Comparison of ENCODE assay signal across 21 cellular contexts in genomic region chr7:369476-369980, GRCh38.
DNase-seq lines count a peak whose midpoint lies in the region; ATAC-seq and TF ChIP-seq lines count a peak whose summit lies in the region.
"Had no signal": no experiment of that assay in that cellular context is flagged by ENCODE, and none has a peak within 500 bp of the region (broad histone marks: within the 10 kb centered on the region; RNA-seq: fewer than 3 reads in every experiment).

No MANE protein-coding gene starts in this region.

- no peaks in the 10 kb centered on the region for H4K20me1 ChIP-seq in BLaER1

- TF ChIP-seq POLR2A in body of pancreas (IDR thresholded peaks at IDR 0.05), result peak in 2 of 3 donors; percentile 6 to 18

- no peak overlapping the region for H3K4me3 Mint-ChIP-seq in activated T-helper 1 cell treated with anti-CD3 and anti-CD28 coated beads, Interleukin-12 subunit alpha, Interleukin-12 subunit beta, Interleukin-2, Interleukin-4 antibody, amounts not matched to agents 30 ng/mL and 10 ng/mL and 1 ng/mL, durations not matched to agents 14 hours and 24 hours and 36 hours
- no peak overlapping the region for H3K4me3 Mint-ChIP-seq in stimulated activated naive CD8-positive, alpha-beta T cell treated with anti-CD3 and anti-CD28 coated beads, Interleukin-15, amount 100 ng/mL, for 72 hours
- H3K4me3 Mint-ChIP-seq: activated CD4-positive, alpha-beta memory T cell treated with anti-CD3 and anti-CD28 coated beads for 36 hours; activated naive CD4-positive, alpha-beta T cell treated with anti-CD3 and anti-CD28 coated beads, Interleukin-2, amount 50 U/mL, for 24 hours; CD4-positive, CD25-positive, alpha-beta regulatory T cell; dendritic cell treated with granulocyte-macrophage colony-stimulating factor and Interleukin-4, amounts not matched to agents 40 ng/mL and 50 ng/mL, for 4 days; IgD-negative memory B cell; mesothelial cell of epicardium; T-helper 1 cell treated with Interleukin-12 subunit alpha and Interleukin-12 subunit beta and Interleukin-4 antibody, amounts not matched to agents 30 μg/mL and 1 μg/mL, for 36 hours had no signal

- H3K27me3 ChIP-seq in BLaER1, result no peaks in the 10 kb centered on the region
- no peaks in the 10 kb centered on the region for H3K27me3 ChIP-seq in body of pancreas

- intact Hi-C loops in body of pancreas (cut with DNase I), result no loop called here
- intact Hi-C loops in activated T-helper 1 cell treated with anti-CD3 and anti-CD28 coated beads, Interleukin-12 subunit alpha, Interleukin-12 subunit beta, Interleukin-2, Interleukin-4 antibody, amounts not matched to agents 30 ng/mL and 10 ng/mL and 1 ng/mL, durations not matched to agents 14 hours and 24 hours and 36 hours (cut with micrococcal nuclease), result loop anchor here (10.0 kb wide), 1 partner anchor 235 kb away; no protein-coding TSS in a partner anchor

- peaks cover 18% of the 10 kb centered on the region for H3K4me1 Mint-ChIP-seq in activated T-helper 1 cell treated with anti-CD3 and anti-CD28 coated beads, Interleukin-12 subunit alpha, Interleukin-12 subunit beta, Interleukin-2, Interleukin-4 antibody, amounts not matched to agents 30 ng/mL and 10 ng/mL and 1 ng/mL, durations not matched to agents 14 hours and 24 hours and 36 hours (ENCODE audit: low read depth)
- peaks cover 36% of the 10 kb centered on the region for H3K4me1 Mint-ChIP-seq in stimulated activated naive CD8-positive, alpha-beta T cell treated with anti-CD3 and anti-CD28 coated beads, Interleukin-15, amount 100 ng/mL, for 72 hours

- H3K9me3 ChIP-seq in BLaER1 (no peaks in the 10 kb centered on the region), body of pancreas (no peaks in the 10 kb centered on the region)
- H3K9me3 ChIP-seq: HAP-1 had no signal

- no peak overlapping the region for H3K27ac Mint-ChIP-seq in activated T-helper 1 cell treated with anti-CD3 and anti-CD28 coated beads, Interleukin-12 subunit alpha, Interleukin-12 subunit beta, Interleukin-2, Interleukin-4 antibody, amounts not matched to agents 30 ng/mL and 10 ng/mL and 1 ng/mL, durations not matched to agents 14 hours and 24 hours and 36 hours
- H3K27ac Mint-ChIP-seq in stimulated activated naive CD8-positive, alpha-beta T cell treated with anti-CD3 and anti-CD28 coated beads, Interleukin-15, amount 100 ng/mL, for 72 hours, result no peak overlapping the region
- H3K27ac Mint-ChIP-seq: activated CD4-positive, alpha-beta memory T cell treated with anti-CD3 and anti-CD28 coated beads for 36 hours; activated naive CD4-positive, alpha-beta T cell treated with anti-CD3 and anti-CD28 coated beads, Interleukin-2, amount 50 U/mL, for 24 hours; CD4-positive, CD25-positive, alpha-beta regulatory T cell; dendritic cell treated with granulocyte-macrophage colony-stimulating factor and Interleukin-4, amounts not matched to agents 40 ng/mL and 50 ng/mL, for 4 days; IgD-negative memory B cell; T-helper 1 cell treated with Interleukin-12 subunit alpha and Interleukin-12 subunit beta and Interleukin-4 antibody, amounts not matched to agents 30 μg/mL and 1 μg/mL, for 36 hours had no signal

- H3K27ac ChIP-seq in BLaER1 (peak overlapping the region; percentile 58; the same call in 1 of the 2 replicates), body of pancreas (peak overlapping the region; percentile 66 to 97 (median 79)), skin epidermis (peak overlapping the region in 13 of 21 experiments; percentile 9 to 91 (median 37))
- H3K27ac ChIP-seq: VCaP had no signal

- H3K36me3 Mint-ChIP-seq in activated T-helper 1 cell treated with anti-CD3 and anti-CD28 coated beads, Interleukin-12 subunit alpha, Interleukin-12 subunit beta, Interleukin-2, Interleukin-4 antibody, amounts not matched to agents 30 ng/mL and 10 ng/mL and 1 ng/mL, durations not matched to agents 14 hours and 24 hours and 36 hours (ENCODE audit: low read depth), result no peaks in the 10 kb centered on the region
- H3K36me3 Mint-ChIP-seq: activated CD4-positive, alpha-beta memory T cell treated with anti-CD3 and anti-CD28 coated beads for 36 hours; activated naive CD4-positive, alpha-beta T cell treated with anti-CD3 and anti-CD28 coated beads, Interleukin-2, amount 50 U/mL, for 24 hours; CD4-positive, CD25-positive, alpha-beta regulatory T cell; IgD-negative memory B cell; mesothelial cell of epicardium had no signal

- DNase-seq in body of pancreas, result peak; percentile 62 to 91 (median 73)
- DNase-seq in islet precursor cell, result peak; percentile 33
- no peak for DNase-seq in effector CD8-positive, alpha-beta T cell (lab: John Stamatoyannopoulos, UW)
- DNase-seq in activated T-helper 1 cell treated with anti-CD3 and anti-CD28 coated beads, Interleukin-12 subunit alpha, Interleukin-12 subunit beta, Interleukin-2, Interleukin-4 antibody, amounts not matched to agents 30 ng/mL and 10 ng/mL and 1 ng/mL, durations not matched to agents 14 hours and 24 hours and 36 hours (ENCODE audit: low spot score), result no peak
- DNase-seq in stimulated activated naive CD8-positive, alpha-beta T cell treated with anti-CD3 and anti-CD28 coated beads, Interleukin-15, amount 100 ng/mL, for 72 hours, result no peak
- no peak for DNase-seq in HuH-7.5 (ENCODE audit: low spot score)
- DNase-seq: ACHN; activated CD4-positive, alpha-beta memory T cell treated with anti-CD3 and anti-CD28 coated beads for 36 hours; CD4-positive, CD25-positive, alpha-beta regulatory T cell; foreskin fibroblast; NCI-H774; stimulated activated naive CD4-positive, alpha-beta T cell treated with Interleukin-2 at 50 U/mL for 16 hours had no signal

- peaks cover 7% of the 10 kb centered on the region for H3K27me3 Mint-ChIP-seq in activated T-helper 1 cell treated with anti-CD3 and anti-CD28 coated beads, Interleukin-12 subunit alpha, Interleukin-12 subunit beta, Interleukin-2, Interleukin-4 antibody, amounts not matched to agents 30 ng/mL and 10 ng/mL and 1 ng/mL, durations not matched to agents 14 hours and 24 hours and 36 hours (ENCODE audit: insufficient read depth)
- H3K27me3 Mint-ChIP-seq in stimulated activated naive CD8-positive, alpha-beta T cell treated with anti-CD3 and anti-CD28 coated beads, Interleukin-15, amount 100 ng/mL, for 72 hours, result no peaks in the 10 kb centered on the region
- H3K27me3 Mint-ChIP-seq: activated CD4-positive, alpha-beta memory T cell treated with anti-CD3 and anti-CD28 coated beads for 36 hours; activated naive CD4-positive, alpha-beta T cell treated with anti-CD3 and anti-CD28 coated beads, Interleukin-2, amount 50 U/mL, for 24 hours had no signal

- WGBS in body of pancreas, 2 donors, result 51 to 56% methylated on average over 12 to 25 of the region's 44 CpGs

- no peaks in the 10 kb centered on the region for H3K9me3 Mint-ChIP-seq in activated T-helper 1 cell treated with anti-CD3 and anti-CD28 coated beads, Interleukin-12 subunit alpha, Interleukin-12 subunit beta, Interleukin-2, Interleukin-4 antibody, amounts not matched to agents 30 ng/mL and 10 ng/mL and 1 ng/mL, durations not matched to agents 14 hours and 24 hours and 36 hours
- H3K9me3 Mint-ChIP-seq in stimulated activated naive CD8-positive, alpha-beta T cell treated with anti-CD3 and anti-CD28 coated beads, Interleukin-15, amount 100 ng/mL, for 72 hours, result no peaks in the 10 kb centered on the region
- H3K9me3 Mint-ChIP-seq: activated CD4-positive, alpha-beta memory T cell treated with anti-CD3 and anti-CD28 coated beads for 36 hours; activated naive CD4-positive, alpha-beta T cell treated with anti-CD3 and anti-CD28 coated beads, Interleukin-2, amount 50 U/mL, for 24 hours; CD4-positive, CD25-positive, alpha-beta regulatory T cell; dendritic cell treated with granulocyte-macrophage colony-stimulating factor and Interleukin-4, amounts not matched to agents 40 ng/mL and 50 ng/mL, for 4 days; IgD-negative memory B cell; mesothelial cell of epicardium; T-helper 1 cell treated with Interleukin-12 subunit alpha and Interleukin-12 subunit beta and Interleukin-4 antibody, amounts not matched to agents 30 μg/mL and 1 μg/mL, for 36 hours had no signal

- peak overlapping the region; percentile 88 for H3K4me2 ChIP-seq in BLaER1

- H3K4me3 ChIP-seq in BLaER1 (peak overlapping the region; percentile 40; the same call in 1 of the 2 replicates), body of pancreas (peak overlapping the region in 1 of 2 donors; percentile 1), skin epidermis (no peak overlapping the region)
- H3K4me3 ChIP-seq: HAP-1 had no signal

- H3K4me1 ChIP-seq in BLaER1 (peaks cover 96% of the 10 kb centered on the region), body of pancreas (peaks cover 61% of the 10 kb centered on the region)
- H3K4me1 ChIP-seq: HAP-1 had no signal

- no peaks in the 10 kb centered on the region for H3K36me3 ChIP-seq in BLaER1
- no peaks in the 10 kb centered on the region for H3K36me3 ChIP-seq in body of pancreas (replicated peaks in 1 of 2; ENCODE audit: insufficient read depth in 1 of 2, low read depth in 2 of 2)
- H3K36me3 ChIP-seq: HAP-1 had no signal

- peak; percentile 60 for ATAC-seq in body of pancreas
- ATAC-seq in stimulated activated naive CD8-positive, alpha-beta T cell treated with anti-CD3 and anti-CD28 coated beads, Interleukin-15, amount 100 ng/mL, for 72 hours, result no peak

- peak overlapping the region; percentile 43; the same call in 1 of the 2 replicates for H3K9ac ChIP-seq in BLaER1

- no peak for TF ChIP-seq CTCF in body of pancreas (IDR thresholded peaks at IDR 0.05)

Comparison
In these comparisons a context has a peak if more than half of its experiments do, and no peak if none do; other contexts are left out.
1. DNase-seq: peak in body of pancreas (4 of 4) and islet precursor cell (single experiment); none in effector CD8-positive, alpha-beta T cell (single experiment), activated T-helper 1 cell treated with anti-CD3 and anti-CD28 coated beads, Interleukin-12 subunit alpha, Interleukin-12 subunit beta, Interleukin-2, Interleukin-4 antibody, amounts not matched to agents 30 ng/mL and 10 ng/mL and 1 ng/mL, durations not matched to agents 14 hours and 24 hours and 36 hours (single experiment), stimulated activated naive CD8-positive, alpha-beta T cell treated with anti-CD3 and anti-CD28 coated beads, Interleukin-15, amount 100 ng/mL, for 72 hours (0 of 2) and HuH-7.5 (single experiment).
2. Peak in every context shown above with its lines, with median percentiles within 50 percentile points of each other: H3K27ac ChIP-seq.